8 cellular contexts compared by ENCODE assay signal in genomic region chr12:49838973-49839633, GRCh38. TPM values are rescaled to one million over a fixed set of nuclear protein-coding genes. Genes with fewer than 3 reads are reported as not detected.
DNase-seq lines count a peak whose midpoint lies in the region; ATAC-seq, FAIRE-seq and TF ChIP-seq lines count a peak whose summit lies in the region.

No MANE protein-coding gene starts in this region.

- no peaks in the 10 kb centered on the region for H3K27me3 ChIP-seq in keratinocyte (ENCODE audit: control insufficient read depth, extremely low read depth, insufficient read depth, low read length)
- no peaks in the 10 kb centered on the region for H3K27me3 ChIP-seq in uterus

- dilution Hi-C loops in keratinocyte (cut with MboI; ENCODE audit: extremely low pct_ligation_motif_present, low sequenced_read_pairs): no loop called here

- no peak overlapping the region for H3K27ac ChIP-seq in keratinocyte (ENCODE audit: control insufficient read depth, insufficient read depth, low read length)
- no peak overlapping the region for H3K27ac ChIP-seq in uterus

- peaks cover 7% of the 10 kb centered on the region for H3K79me2 ChIP-seq in keratinocyte (ENCODE audit: control insufficient read depth, insufficient read depth, low read length)

- no peak overlapping the region for H3K4me2 ChIP-seq in keratinocyte (ENCODE audit: control insufficient read depth, extremely low read depth, insufficient read depth, low read depth, low read length)

- H3K9me3 ChIP-seq in keratinocyte (ENCODE audit: control insufficient read depth, low read depth, low read length): no peaks in the 10 kb centered on the region
- no peaks in the 10 kb centered on the region for H3K9me3 ChIP-seq in uterus

- peaks cover 7% of the 10 kb centered on the region for H3K36me3 Mint-ChIP-seq in activated T-helper 17 cell treated with anti-CD3 and anti-CD28 coated beads, Interleukin-2, amount 50 U/mL, for 72 hours (ENCODE audit: low read depth)

- H3K4me3 ChIP-seq in keratinocyte (ENCODE audit: control insufficient read depth in 2 of 3, extremely low read depth in 1 of 3, insufficient read depth in 2 of 3, low read depth in 1 of 3, low read length in 3 of 3): no peak overlapping the region
- no peak overlapping the region for H3K4me3 ChIP-seq in uterus

- H4K20me1 ChIP-seq in keratinocyte (ENCODE audit: control insufficient read depth, extremely low read depth, insufficient read depth, low read length): no peaks in the 10 kb centered on the region

- no peak overlapping the region for H3K9ac ChIP-seq in keratinocyte (ENCODE audit: control insufficient read depth, extremely low read depth, insufficient read depth, low read length)

- DNase-seq in AG08396 (ENCODE audit: low spot score) (peak; percentile 15), EH (ENCODE audit: low read depth) (peak; percentile 66), NCI-H1930 (lab: John Stamatoyannopoulos, UW) (peak; percentile 2 to 10), keratinocyte (ENCODE audit: low read depth, low spot score) (no peak), uterus (no peak), dedifferentiated amniotic fluid mesenchymal stem cell (ENCODE audit: extremely low spot score) (no peak)

- TF ChIP-seq CTCF in keratinocyte (optimal IDR thresholded peaks at IDR 0.05 in 1 of 3, IDR thresholded peaks at IDR 0.05 in 1 of 3, conservative IDR thresholded peaks at IDR 0.05 in 1 of 3; ENCODE audit: extremely low read depth in 1 of 3, insufficient read depth in 2 of 3, low read length in 3 of 3) (peak; percentile 55 to 87 (median 72)), uterus (IDR thresholded peaks at IDR 0.05) (peak in 3 of 4 experiments; percentile 17 to 59 (median 30))

- H3K27ac Mint-ChIP-seq in activated T-helper 17 cell treated with anti-CD3 and anti-CD28 coated beads, Interleukin-2, amount 50 U/mL, for 72 hours: peak overlapping the region; percentile 15

- no peak overlapping the region for H2AFZ ChIP-seq in keratinocyte (ENCODE audit: control insufficient read depth, low read length)

- TF ChIP-seq POLR2A in uterus (IDR thresholded peaks at IDR 0.05): no peak

- no peaks in the 10 kb centered on the region for H3K9me1 ChIP-seq in keratinocyte (ENCODE audit: control insufficient read depth, extremely low read depth, insufficient read depth, low read length)

- intact Hi-C loops in uterus (cut with DNase I; ENCODE audit: low total_unique reads): no loop called here

- no peaks in the 10 kb centered on the region for H3K9me3 Mint-ChIP-seq in activated T-helper 17 cell treated with anti-CD3 and anti-CD28 coated beads, Interleukin-2, amount 50 U/mL, for 72 hours

- FAIRE-seq in keratinocyte (lab: Jason Lieb, UNC): no peak

- H3K4me1 ChIP-seq in keratinocyte (ENCODE audit: control insufficient read depth, extremely low read depth, insufficient read depth, low read length) (peaks cover 14% of the 10 kb centered on the region), uterus (peaks cover 0 to 3% of the 10 kb centered on the region in 2 donors)

- peaks cover 6% of the 10 kb centered on the region for H3K4me1 Mint-ChIP-seq in activated T-helper 17 cell treated with anti-CD3 and anti-CD28 coated beads, Interleukin-2, amount 50 U/mL, for 72 hours

- no peak for ATAC-seq in activated T-helper 17 cell treated with anti-CD3 and anti-CD28 coated beads, Interleukin-2, amount 50 U/mL, for 72 hours (replicated peaks)
- no peak for ATAC-seq in GM18870 (IDR thresholded peaks at IDR 0.05; ENCODE audit: unreplicated experiment)

- no peak overlapping the region for H3K4me3 Mint-ChIP-seq in activated T-helper 17 cell treated with anti-CD3 and anti-CD28 coated beads, Interleukin-2, amount 50 U/mL, for 72 hours

- H3K36me3 ChIP-seq in keratinocyte (ENCODE audit: control insufficient read depth in 2 of 2, extremely low read depth in 1 of 2, insufficient read depth in 2 of 2, low read length in 2 of 2) (no peaks in the 10 kb centered on the region), uterus (no peaks in the 10 kb centered on the region)

- no peaks in the 10 kb centered on the region for H3K27me3 Mint-ChIP-seq in activated T-helper 17 cell treated with anti-CD3 and anti-CD28 coated beads, Interleukin-2, amount 50 U/mL, for 72 hours

RNA-seq across cellular contexts. Expression of gene BCDIN3D, which starts 3.8 kb away (rescaled TPM):
- 1 to 10 TPM; 3.4 to 5.1 TPM for total RNA-seq in activated T-helper 17 cell treated with anti-CD3 and anti-CD28 coated beads, Interleukin-2, amount 50 U/mL, for 72 hours
- polyA plus RNA-seq in keratinocyte: 2.9 to 3.7 TPM (median 3.4 TPM) in 3 replicates
- polyA plus RNA-seq in keratinocyte (2011; ENCODE audit: low read depth): 1.2 TPM
- 1.8 and 3.5 TPM in 2 replicates for polyA plus RNA-seq in keratinocyte (2011; cell fraction: cytosol; rRNA removed)
- polyA plus RNA-seq in keratinocyte (2011; cell fraction: nucleus; rRNA removed): 4.8 and 5.2 TPM in 2 replicates
- polyA plus RNA-seq in keratinocyte (2012; ENCODE audit: low replicate concordance): 2.0 and 3.6 TPM in 2 replicates
- 1.1 to 2.5 TPM (median 1.7 TPM) in 3 replicates for polyA minus RNA-seq in keratinocyte
- 0.96 TPM for polyA minus RNA-seq in keratinocyte (2011; cell fraction: cytosol; rRNA and poly(A)+ RNA removed)
- polyA minus RNA-seq in keratinocyte (2011; cell fraction: nucleus; rRNA and poly(A)+ RNA removed): 1.5 and 1.7 TPM in 2 replicates
- total RNA-seq in uterus: 1 to 10 TPM; 2.1 to 7.2 (median 2.7) TPM

RNA-seq across cellular contexts. Expression of gene NCKAP5L, which starts 10.9 kb away (rescaled TPM):
- total RNA-seq in activated T-helper 17 cell treated with anti-CD3 and anti-CD28 coated beads, Interleukin-2, amount 50 U/mL, for 72 hours: 1 to 10 TPM; 1.2 to 2.4 TPM
- 3.9 to 5.8 TPM (median 4.4 TPM) in 3 replicates for polyA plus RNA-seq in keratinocyte
- 1.3 TPM for polyA plus RNA-seq in keratinocyte (2011; ENCODE audit: low read depth)
- polyA plus RNA-seq in keratinocyte (2011; cell fraction: cytosol; rRNA removed): 2.8 and 5.9 TPM in 2 replicates
- polyA plus RNA-seq in keratinocyte (2011; cell fraction: nucleus; rRNA removed): 15.7 and 20.3 TPM in 2 replicates
- polyA plus RNA-seq in keratinocyte (2012; ENCODE audit: low replicate concordance): 3.0 and 12.3 TPM in 2 replicates
- 10.1 to 14.4 TPM (median 10.7 TPM) in 3 replicates for polyA minus RNA-seq in keratinocyte
- polyA minus RNA-seq in keratinocyte (2011; cell fraction: cytosol; rRNA and poly(A)+ RNA removed): 16.5 TPM
- polyA minus RNA-seq in keratinocyte (2011; cell fraction: nucleus; rRNA and poly(A)+ RNA removed): 21.9 and 22.6 TPM in 2 replicates
- 10 to 100 TPM in 2 of 4 donors, 1 to 10 TPM in 2; 4.1 to 26.1 (median 11.5) TPM for total RNA-seq in uterus

Comparison
In these comparisons a context has a peak if more than half of its experiments do, and no peak if none do; other contexts are left out.
1. DNase-seq: peak in AG08396 (single experiment), EH (single experiment) and NCI-H1930 (2 of 2); none in keratinocyte (single experiment), uterus (0 of 2) and dedifferentiated amniotic fluid mesenchymal stem cell (single experiment).